Comparison of ENCODE assay signal across 8 cellular contexts in the genomic region with DNA sequence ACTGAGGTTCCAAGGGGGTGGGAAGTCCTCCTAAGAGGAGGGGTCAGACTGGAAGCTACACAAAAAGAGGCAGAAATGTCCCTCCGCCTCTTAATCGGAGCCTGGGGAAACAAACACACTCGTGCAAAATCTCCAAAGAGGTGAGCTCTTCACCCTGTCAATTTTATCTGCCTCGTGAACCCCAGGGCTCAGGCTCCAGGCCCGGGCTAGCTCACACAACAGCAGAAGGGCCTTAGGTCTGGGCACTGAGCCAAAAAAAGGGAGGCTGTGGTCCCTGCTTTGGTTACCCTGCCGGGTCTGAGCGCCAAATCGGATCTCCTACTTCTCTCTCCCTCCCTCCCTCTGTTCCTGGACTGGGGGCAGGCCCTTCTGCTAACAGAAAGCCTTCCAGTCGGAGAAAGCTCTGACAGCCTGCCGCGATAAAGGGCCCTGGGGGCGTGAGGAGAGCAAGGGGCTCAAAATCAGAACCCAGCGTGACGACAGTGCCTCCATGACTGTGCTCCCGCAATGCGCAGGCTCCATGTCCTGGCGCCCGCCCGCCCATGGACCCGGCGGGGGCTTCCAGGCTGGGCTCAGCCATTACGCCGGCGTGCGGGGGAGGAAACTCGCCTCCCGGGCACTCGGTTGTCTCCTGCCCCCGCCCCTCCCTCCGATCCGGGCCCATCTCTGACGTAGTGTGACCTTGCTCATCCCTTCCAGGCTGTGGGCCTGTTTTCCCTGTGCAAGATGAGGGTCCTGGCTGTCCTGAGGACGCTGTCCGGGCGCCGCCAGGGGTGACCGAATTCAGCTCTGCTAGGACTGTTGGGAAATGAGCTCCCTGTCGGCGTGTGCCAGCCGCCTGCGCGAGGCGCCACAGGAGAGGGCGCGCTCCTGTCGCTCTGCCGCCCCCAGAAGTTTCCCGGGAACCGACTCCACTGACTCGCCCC. TPM values are rescaled to one million over a fixed set of nuclear protein-coding genes. Genes with fewer than 3 reads are reported as not detected.
DNase-seq lines count a peak whose midpoint lies in the region; ATAC-seq, FAIRE-seq and TF ChIP-seq lines count a peak whose summit lies in the region.

No MANE protein-coding gene starts in this region.

- H3K9ac ChIP-seq in colonic mucosa (ENCODE audit: low read depth in 2 of 2, low read length in 2 of 2), result peak overlapping the region; percentile 83 to 89

- H3K27me3 ChIP-seq in colonic mucosa, result no peaks in the 10 kb centered on the region

- no peaks in the 10 kb centered on the region for H3K9me3 ChIP-seq in colonic mucosa

- peak overlapping the region; percentile 98 for H3K27ac ChIP-seq in colonic mucosa

- no peak for FAIRE-seq in GM19239 (lab: Jason Lieb, UNC)

- intact Hi-C loops in colonic mucosa (cut with DNase I), result loop anchor here (10.0 kb wide), 1 partner anchor 191 kb away; no protein-coding TSS in a partner anchor

- peaks cover 7% of the 10 kb centered on the region for H3K4me1 ChIP-seq in colonic mucosa

- peak; percentile 86 for DNase-seq in Ammon's horn (ENCODE audit: low spot score)
- peak; percentile 48 for DNase-seq in GM19239 (ENCODE audit: insufficient read length, low spot score)
- peak; percentile 90 for DNase-seq in NCI-H524 (lab: John Stamatoyannopoulos, UW)
- DNase-seq in activated CD4-positive, alpha-beta T cell treated with anti-CD3 and anti-CD28 coated beads for 48 hours, result peak; percentile 86
- DNase-seq in colonic mucosa, result peak; percentile 84
- DNase-seq in left lobe of liver (ENCODE audit: low spot score), result peak; percentile 87
- peak; percentile 81 for DNase-seq in stimulated activated CD4-positive, alpha-beta T cell treated with anti-CD3 and anti-CD28 coated beads, Interleukin-1b, Interleukin-23, amount 100 ng/mL, for 48 hours

- TF ChIP-seq CTCF in colonic mucosa (IDR thresholded peaks at IDR 0.05), result no peak

- peak; percentile 31 for ATAC-seq in HG03457 (IDR thresholded peaks at IDR 0.05; ENCODE audit: unreplicated experiment)
- peak; percentile 74 for ATAC-seq in left lobe of liver

- H3K4me3 ChIP-seq in colonic mucosa, result peak overlapping the region; percentile 64

- no peaks in the 10 kb centered on the region for H3K36me3 ChIP-seq in colonic mucosa

RNA-seq across cellular contexts. Expression of a gene that starts 0.9 kb away (rescaled TPM):
- total RNA-seq in colonic mucosa (1 to 10 TPM; 1.3 to 8.3 TPM), left lobe of liver (0.20 TPM)

RNA-seq across cellular contexts. Expression of a gene that starts 35.8 kb away (rescaled TPM):
- total RNA-seq in colonic mucosa (10 to 100 TPM in 1 of 2 donors, 1 to 10 TPM in 1; 2.3 to 14.3 TPM), left lobe of liver (0.88 TPM)

Comparison
In these comparisons a context has a peak if more than half of its experiments do, and no peak if none do; other contexts are left out.
1. Peak in every context shown above with its lines: DNase-seq, ATAC-seq, H3K4me3 ChIP-seq and H3K27ac ChIP-seq.